11 cellular contexts compared by ENCODE assay signal in the genomic region with DNA sequence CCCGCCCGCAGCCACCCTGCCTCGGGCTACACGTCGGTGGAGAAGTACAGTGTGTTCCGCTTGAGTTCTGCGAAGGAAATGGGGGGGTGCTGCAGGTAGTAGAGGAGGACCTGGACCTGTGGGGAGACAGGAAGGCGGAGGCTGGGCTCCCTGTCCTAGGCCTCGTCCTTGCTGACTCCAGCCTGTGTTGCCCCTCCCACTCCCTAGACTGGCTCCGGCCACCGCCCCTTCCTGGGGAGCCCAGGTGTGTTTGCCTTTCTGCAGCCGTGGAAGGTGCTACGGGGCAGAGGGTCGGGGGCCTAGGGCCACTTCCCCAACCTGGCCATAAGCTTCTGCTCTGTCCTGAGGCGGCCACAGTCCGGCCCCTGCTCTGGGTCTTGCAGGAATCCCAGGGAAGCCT. TPM values are rescaled to one million over a fixed set of nuclear protein-coding genes. Genes with fewer than 3 reads are reported as not detected.
DNase-seq lines count a peak whose midpoint lies in the region; ATAC-seq, FAIRE-seq and TF ChIP-seq lines count a peak whose summit lies in the region.
"Had no signal": no experiment of that assay in that cellular context is flagged by ENCODE, and none has a peak within 500 bp of the region (broad histone marks: within the 10 kb centered on the region; RNA-seq: fewer than 3 reads in every experiment).

No MANE protein-coding gene starts in this region.

- H2AFZ ChIP-seq in HepG2 (ENCODE audit: low read length): no peak overlapping the region

- TF ChIP-seq RAD21 in HepG2 (CRISPR knock-in tag; IDR thresholded peaks at IDR 0.05): no peak

- no peak overlapping the region for H3K4me3 ChIP-seq in bronchial epithelial cell (ENCODE audit: low read depth, low read length)
- H3K4me3 ChIP-seq in HepG2 (replicated peaks in 1 of 3; ENCODE audit: insufficient read depth in 1 of 3, low read depth in 2 of 3, low read length in 3 of 3): no peak overlapping the region
- no peak overlapping the region for H3K4me3 ChIP-seq in suprapubic skin
- H3K4me3 ChIP-seq: SJSA1 had no signal

- TF ChIP-seq POLR2A in HepG2 (IDR thresholded peaks at IDR 0.05; ENCODE audit: insufficient read depth in 1 of 2, low read depth in 2 of 2, low read length in 2 of 2): no peak
- no peak for TF ChIP-seq POLR2A in suprapubic skin (IDR thresholded peaks at IDR 0.05)

- H3K79me2 ChIP-seq in HepG2 (ENCODE audit: insufficient read depth, low read length): no peaks in the 10 kb centered on the region

- H3K27ac ChIP-seq in HepG2 (ENCODE audit: extremely low read length, insufficient read depth, low read length) (no peak overlapping the region), suprapubic skin (peak overlapping the region; percentile 58)
- H3K27ac ChIP-seq: SJSA1 had no signal

- ATAC-seq in HepG2: peak; percentile 18
- ATAC-seq in GM19023 (IDR thresholded peaks at IDR 0.05; ENCODE audit: unreplicated experiment): no peak

- H3K9me3 ChIP-seq in HepG2 (ENCODE audit: low read length): no peaks in the 10 kb centered on the region
- H3K9me3 ChIP-seq in suprapubic skin: no peaks in the 10 kb centered on the region
- H3K9me3 ChIP-seq: SJSA1 had no signal

- H3K4me2 ChIP-seq in HepG2 (ENCODE audit: low read depth, low read length): no peak overlapping the region

- in situ Hi-C loops in HepG2 (cut with HindIII; ENCODE audit: extremely low pct_ligation_motif_present, low pct_unique_long_range_greater_than_20kb): no loop called here

- FAIRE-seq in bronchial epithelial cell (lab: Jason Lieb, UNC) (no peak), HepG2 (lab: Jason Lieb, UNC) (no peak)

- POLR2A ChIA-PET in HepG2 (lab: Yijun Ruan, JAX): no interaction called here

- TF ChIP-seq CTCF in bronchial epithelial cell (IDR thresholded peaks at IDR 0.05; ENCODE audit: insufficient read depth, low read length, severe bottlenecking) (no peak), HepG2 (CRISPR knock-in tag; IDR thresholded peaks at IDR 0.05) (no peak), suprapubic skin (IDR thresholded peaks at IDR 0.05) (no peak)

- no peaks in the 10 kb centered on the region for H4K20me1 ChIP-seq in HepG2 (ENCODE audit: insufficient read depth, low read length)

- peaks cover 15% of the 10 kb centered on the region for H3K4me1 ChIP-seq in HepG2 (ENCODE audit: insufficient read depth, low read length)
- H3K4me1 ChIP-seq in suprapubic skin: peaks cover 77% of the 10 kb centered on the region

- BruUV-seq in HepG2 (replicated peaks; lab: Mats Ljungman, UMichigan): no TSS peak

- intact Hi-C loops in HepG2 (cut with micrococcal nuclease; ENCODE audit: unreplicated experiment): no loop called here

- no peak for TF ChIP-seq EP300 in HepG2 (IDR thresholded peaks at IDR 0.05; ENCODE audit: low read depth in 2 of 2, low read length in 2 of 2)
- no peak for TF ChIP-seq EP300 in HepG2 (CRISPR knock-in tag; IDR thresholded peaks at IDR 0.05; ENCODE audit: borderline replicate concordance)
- no peak for TF ChIP-seq EP300 in suprapubic skin (IDR thresholded peaks at IDR 0.05)

- DNase-seq in NCI-H2196 (lab: John Stamatoyannopoulos, UW; ENCODE audit: unreplicated experiment): peak; percentile 14
- DNase-seq in bronchial epithelial cell (ENCODE audit: low read depth): peak; percentile 36
- no peak for DNase-seq in HepG2 (ENCODE audit: low spot score)
- no peak for DNase-seq in suprapubic skin (ENCODE audit: low spot score in 2 of 2)
- DNase-seq in activated CD4-positive, alpha-beta T cell treated with anti-CD3 and anti-CD28 coated beads for 48 hours: no peak
- DNase-seq in occipital lobe (lab: John Stamatoyannopoulos, UW): no peak
- no peak for DNase-seq in activated naive CD4-positive, alpha-beta T cell treated with Interleukin-2 at 50 U/mL for 16 hours
- DNase-seq: activated CD4-positive, alpha-beta T cell treated with anti-CD3 and anti-CD28 coated beads, Interleukin-2, amount 50 U/mL, for 48 hours; stimulated activated CD8-positive, alpha-beta memory T cell treated with anti-CD3 and anti-CD28 coated beads, Interleukin-4, amount 100 ng/mL, for 48 hours had no signal

- H3K36me3 ChIP-seq in bronchial epithelial cell (ENCODE audit: control insufficient read depth, insufficient read depth, low read length) (peaks cover 34% of the 10 kb centered on the region), HepG2 (replicated peaks in 1 of 2; ENCODE audit: control insufficient read depth in 1 of 2, insufficient read depth in 2 of 2, low read length in 2 of 2) (peaks cover 7 to 10% of the 10 kb centered on the region in 2 experiments), suprapubic skin (peaks cover 75% of the 10 kb centered on the region)

- no peak overlapping the region for H3K9ac ChIP-seq in HepG2 (ENCODE audit: insufficient read depth, low read depth, low read length)

- H3K27me3 ChIP-seq in bronchial epithelial cell (ENCODE audit: control insufficient read depth, insufficient read depth, low read length): no peaks in the 10 kb centered on the region
- H3K27me3 ChIP-seq in HepG2 (ENCODE audit: control insufficient read depth in 1 of 2, insufficient read depth in 2 of 2, low read length in 2 of 2): no peaks in the 10 kb centered on the region
- no peaks in the 10 kb centered on the region for H3K27me3 ChIP-seq in suprapubic skin
- H3K27me3 ChIP-seq: SJSA1 had no signal

- 95% methylated on average over 7 of the region's 16 CpGs for WGBS in HepG2 (ENCODE audit: low lambda C conversion rate)
- 66% methylated on average over 8 of the region's 16 CpGs for WGBS in suprapubic skin

- CTCF ChIA-PET in HepG2 (lab: Yijun Ruan, JAX; ENCODE audit: low intra/inter-chr PET ratio, low total read pairs): no interaction called here

TF ChIP-seq in HepG2, 621 proteins besides CTCF, POLR2A, EP300 and RAD21 (continues in another document):
- 0 out of 2 replicates have a peak, but pooled peaks have one; percentile 20 for TF ChIP-seq ZBTB38 (CRISPR knock-in tag; IDR thresholded peaks at IDR 0.05)

RNA-seq across cellular contexts. Expression of a gene that starts 9.1 kb away (rescaled TPM):
- total RNA-seq in bronchial epithelial cell (11.3 and 16.3 TPM in 2 replicates), HepG2 (2016; rRNA removed; fragmentation: Illumina TruSeq; extraction: Trizol) (15.5 and 16.3 TPM in 2 replicates), suprapubic skin (10 to 100 TPM; 11.6 to 12.9 (median 12.6) TPM), occipital lobe (12.0 TPM)
- 4.9 and 5.4 TPM in 2 replicates for total RNA-seq in HepG2 (2016; cell fraction: cytosol; rRNA removed; fragmentation: Illumina TruSeq; extraction: Trizol; ENCODE audit: low read depth)
- total RNA-seq in HepG2 (2016; cell fraction: insoluble cytoplasmic fraction; rRNA removed; fragmentation: Illumina TruSeq; extraction: Trizol): 15.6 and 15.9 TPM in 2 replicates
- total RNA-seq in HepG2 (2016; cell fraction: membrane; rRNA removed; fragmentation: Illumina TruSeq; extraction: Trizol): 11.2 and 11.4 TPM in 2 replicates
- 10.4 and 11.1 TPM in 2 replicates for total RNA-seq in HepG2 (2016; cell fraction: nucleus; rRNA removed; fragmentation: Illumina TruSeq; extraction: Trizol)
- polyA plus RNA-seq in HepG2 (2011; rRNA removed): 5.9 and 6.2 TPM in 2 replicates
- 7.1 and 7.6 TPM in 2 replicates for polyA plus RNA-seq in HepG2 (2011; cell fraction: cytosol; rRNA removed)
- 6.4 and 7.1 TPM in 2 replicates for polyA plus RNA-seq in HepG2 (2011; cell fraction: nucleus; rRNA removed)
- polyA plus RNA-seq in HepG2 (2012): 6.3 and 7.0 TPM in 2 replicates
- polyA plus RNA-seq in HepG2 (2016; cell fraction: cytosol; fragmentation: Illumina TruSeq; extraction: Trizol; ENCODE audit: low read depth): 4.7 and 4.8 TPM in 2 replicates
- polyA plus RNA-seq in HepG2 (2016; cell fraction: insoluble cytoplasmic fraction; fragmentation: Illumina TruSeq; extraction: Trizol; ENCODE audit: low read depth): 15.5 and 17.0 TPM in 2 replicates
- 8.7 and 9.5 TPM in 2 replicates for polyA plus RNA-seq in HepG2 (2016; cell fraction: membrane; fragmentation: Illumina TruSeq; extraction: Trizol; ENCODE audit: low read depth)
- polyA plus RNA-seq in HepG2 (2016; cell fraction: nucleus; fragmentation: Illumina TruSeq; extraction: Trizol; ENCODE audit: insufficient read depth, low read depth): 13.9 and 14.1 TPM in 2 replicates
- 13.7 and 22.2 TPM in 2 replicates for polyA minus RNA-seq in HepG2 (2011; rRNA and poly(A)+ RNA removed; ENCODE audit: low replicate concordance)
- 4.3 and 4.9 TPM in 2 replicates for polyA minus RNA-seq in HepG2 (2011; cell fraction: cytosol; rRNA and poly(A)+ RNA removed)
- 19.9 and 20.0 TPM in 2 replicates for polyA minus RNA-seq in HepG2 (2011; cell fraction: nucleus; rRNA and poly(A)+ RNA removed)

RNA-seq across cellular contexts. Expression of a gene that starts 26.5 kb away (rescaled TPM):
- total RNA-seq in bronchial epithelial cell (64.4 and 70.3 TPM in 2 replicates), HepG2 (2016; rRNA removed; fragmentation: Illumina TruSeq; extraction: Trizol) (21.3 and 22.2 TPM in 2 replicates), suprapubic skin (10 to 100 TPM; 18.9 to 47.2 (median 33.4) TPM), occipital lobe (16.7 TPM)
- total RNA-seq in HepG2 (2016; cell fraction: cytosol; rRNA removed; fragmentation: Illumina TruSeq; extraction: Trizol; ENCODE audit: low read depth): 13.3 and 13.9 TPM in 2 replicates
- total RNA-seq in HepG2 (2016; cell fraction: insoluble cytoplasmic fraction; rRNA removed; fragmentation: Illumina TruSeq; extraction: Trizol): 16.8 and 27.5 TPM in 2 replicates
- 21.1 and 21.3 TPM in 2 replicates for total RNA-seq in HepG2 (2016; cell fraction: membrane; rRNA removed; fragmentation: Illumina TruSeq; extraction: Trizol)
- total RNA-seq in HepG2 (2016; cell fraction: nucleus; rRNA removed; fragmentation: Illumina TruSeq; extraction: Trizol): 15.4 and 15.6 TPM in 2 replicates
- 22.3 and 24.3 TPM in 2 replicates for polyA plus RNA-seq in HepG2 (2011; rRNA removed)
- 21.0 and 28.9 TPM in 2 replicates for polyA plus RNA-seq in HepG2 (2011; cell fraction: cytosol; rRNA removed)
- 17.8 and 20.8 TPM in 2 replicates for polyA plus RNA-seq in HepG2 (2011; cell fraction: nucleus; rRNA removed)
- polyA plus RNA-seq in HepG2 (2012): 14.8 and 16.8 TPM in 2 replicates
- 11.0 and 11.8 TPM in 2 replicates for polyA plus RNA-seq in HepG2 (2016; cell fraction: cytosol; fragmentation: Illumina TruSeq; extraction: Trizol; ENCODE audit: low read depth)
- polyA plus RNA-seq in HepG2 (2016; cell fraction: insoluble cytoplasmic fraction; fragmentation: Illumina TruSeq; extraction: Trizol; ENCODE audit: low read depth): 23.0 and 33.6 TPM in 2 replicates
- 21.3 and 21.9 TPM in 2 replicates for polyA plus RNA-seq in HepG2 (2016; cell fraction: membrane; fragmentation: Illumina TruSeq; extraction: Trizol; ENCODE audit: low read depth)
- polyA plus RNA-seq in HepG2 (2016; cell fraction: nucleus; fragmentation: Illumina TruSeq; extraction: Trizol; ENCODE audit: insufficient read depth, low read depth): 24.4 and 29.9 TPM in 2 replicates
- polyA minus RNA-seq in HepG2 (2011; rRNA and poly(A)+ RNA removed; ENCODE audit: low replicate concordance): 9.8 and 67.1 TPM in 2 replicates
- polyA minus RNA-seq in HepG2 (2011; cell fraction: cytosol; rRNA and poly(A)+ RNA removed): 23.8 and 25.1 TPM in 2 replicates
- 16.8 and 18.4 TPM in 2 replicates for polyA minus RNA-seq in HepG2 (2011; cell fraction: nucleus; rRNA and poly(A)+ RNA removed)

Comparison
In these comparisons a context has a peak if more than half of its experiments do, and no peak if none do; other contexts are left out.
1. DNase-seq: peak in NCI-H2196 (single experiment) and bronchial epithelial cell (single experiment); none in HepG2 (single experiment), suprapubic skin (0 of 2), activated CD4-positive, alpha-beta T cell treated with anti-CD3 and anti-CD28 coated beads for 48 hours (single experiment), occipital lobe (single experiment) and activated naive CD4-positive, alpha-beta T cell treated with Interleukin-2 at 50 U/mL for 16 hours (single experiment).